ENCODE assay signal across 8 cellular contexts in the genomic region with DNA sequence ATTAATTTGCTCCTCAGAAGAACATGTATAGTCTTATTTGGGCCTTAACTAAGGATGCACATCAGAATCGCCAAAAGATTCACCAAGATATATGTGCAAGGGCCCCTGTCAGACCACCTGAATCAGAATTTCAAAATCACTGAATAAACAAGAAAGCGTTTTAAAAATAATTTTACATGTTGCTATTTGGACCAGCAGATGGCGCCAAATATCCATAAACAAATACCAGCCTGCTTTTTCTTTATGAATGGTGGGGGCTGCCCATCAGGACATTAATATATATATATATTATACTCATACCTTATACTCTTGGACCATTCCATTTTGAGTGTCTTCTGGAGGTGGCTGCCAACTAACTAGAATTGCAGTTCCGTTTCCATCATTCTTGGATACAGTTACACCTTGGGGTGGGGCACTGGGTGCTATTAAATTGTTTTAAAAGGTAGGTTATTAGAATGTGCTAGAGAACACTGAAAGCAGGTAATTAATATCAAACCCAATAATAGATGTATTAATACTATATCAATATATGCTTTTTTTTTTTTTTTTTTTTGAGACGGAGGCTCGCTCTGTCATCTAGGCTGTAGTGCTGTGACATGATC.
A peak's percentile ranks its signal among the peaks of the same experiment; 100 is the strongest.
DNase-seq lines count a peak whose midpoint lies in the region; ATAC-seq, FAIRE-seq and TF ChIP-seq lines count a peak whose summit lies in the region.

No MANE protein-coding gene starts in this region.

- DNase-seq in cardiac muscle cell (ENCODE audit: low read depth in 1 of 2, low spot score in 1 of 2) (peak; percentile 57 to 68), cardiac septum (ENCODE audit: low spot score) (no peak), astrocyte of the cerebellum (ENCODE audit: low read depth) (peak; percentile 49), HepG2 (ENCODE audit: low spot score) (peak; percentile 29)
- no peak for DNase-seq in stimulated activated CD4-positive, alpha-beta T cell treated with anti-CD3 and anti-CD28 coated beads, Interleukin-4, amount 100 ng/mL, for 1 hour

- no peak overlapping the region for H3K27ac ChIP-seq in cardiac muscle cell
- no peak overlapping the region for H3K27ac ChIP-seq in HepG2 (ENCODE audit: extremely low read length, insufficient read depth, low read length)

- no peaks in the 10 kb centered on the region for H4K20me1 ChIP-seq in HepG2 (ENCODE audit: insufficient read depth, low read length)

- ATAC-seq in HepG2 (no peak; the same call in 2 of the 3 replicates), GM18861 (IDR thresholded peaks at IDR 0.05; ENCODE audit: unreplicated experiment) (no peak), GM19463 (IDR thresholded peaks at IDR 0.05; ENCODE audit: unreplicated experiment) (no peak)

- no peak overlapping the region for H3K4me2 ChIP-seq in HepG2 (ENCODE audit: low read depth, low read length)

- WGBS in HepG2 (ENCODE audit: low lambda C conversion rate): 57% methylated on average over 6 of the region's 6 CpGs

- H3K4me3 ChIP-seq in cardiac muscle cell: no peak overlapping the region
- H3K4me3 ChIP-seq in astrocyte of the cerebellum (ENCODE audit: low read depth, low read length): no peak overlapping the region
- H3K4me3 ChIP-seq in HepG2 (replicated peaks in 1 of 3; ENCODE audit: insufficient read depth in 1 of 3, low read depth in 2 of 3, low read length in 3 of 3): no peak overlapping the region

- peak; percentile 49 for TF ChIP-seq CTCF in cardiac muscle cell (IDR thresholded peaks at IDR 0.05; ENCODE audit: low read depth, low read length)
- peak; percentile 50 for TF ChIP-seq CTCF in LNCAP (IDR thresholded peaks at IDR 0.05)
- TF ChIP-seq CTCF in astrocyte of the cerebellum (IDR thresholded peaks at IDR 0.05; ENCODE audit: low read depth, low read length, missing control alignments): peak; percentile 46
- peak; percentile 58 for TF ChIP-seq CTCF in HepG2 (CRISPR knock-in tag; IDR thresholded peaks at IDR 0.05)

- no peak for TF ChIP-seq POLR2A in HepG2 (IDR thresholded peaks at IDR 0.05; ENCODE audit: insufficient read depth in 1 of 2, low read depth in 2 of 2, low read length in 2 of 2)

- FAIRE-seq in HepG2 (lab: Jason Lieb, UNC): no peak

- TF ChIP-seq EP300 in HepG2 (IDR thresholded peaks at IDR 0.05; ENCODE audit: low read depth in 2 of 2, low read length in 2 of 2): no peak
- no peak for TF ChIP-seq EP300 in HepG2 (CRISPR knock-in tag; IDR thresholded peaks at IDR 0.05; ENCODE audit: borderline replicate concordance)

- POLR2A ChIA-PET in HepG2 (lab: Yijun Ruan, JAX): no interaction called here

- peaks cover 14% of the 10 kb centered on the region for H3K36me3 ChIP-seq in cardiac muscle cell
- H3K36me3 ChIP-seq in HepG2 (replicated peaks in 1 of 2; ENCODE audit: control insufficient read depth in 1 of 2, insufficient read depth in 2 of 2, low read length in 2 of 2): peaks cover 10 to 41% of the 10 kb centered on the region in 2 experiments; a peak in 4 of 5 replicates

- H3K9me3 ChIP-seq in cardiac muscle cell (ENCODE audit: low read depth) (no peaks in the 10 kb centered on the region), HepG2 (ENCODE audit: low read length) (no peaks in the 10 kb centered on the region)

- H3K9ac ChIP-seq in HepG2 (ENCODE audit: insufficient read depth, low read depth, low read length): no peak overlapping the region

- H3K79me2 ChIP-seq in HepG2 (ENCODE audit: insufficient read depth, low read length): no peaks in the 10 kb centered on the region

- no peak overlapping the region for H2AFZ ChIP-seq in HepG2 (ENCODE audit: low read length)

- TF ChIP-seq RAD21 in HepG2 (CRISPR knock-in tag; IDR thresholded peaks at IDR 0.05): peak; percentile 36

- H3K27me3 ChIP-seq in cardiac muscle cell (no peaks in the 10 kb centered on the region), HepG2 (ENCODE audit: control insufficient read depth in 1 of 2, insufficient read depth in 2 of 2, low read length in 2 of 2) (no peaks in the 10 kb centered on the region)

- intact Hi-C loops in cardiac septum (cut with DNase I) (loop anchor here (5.0 kb wide), 1 partner anchor 373 kb away; no protein-coding TSS in a partner anchor), HepG2 (cut with micrococcal nuclease; ENCODE audit: unreplicated experiment) (loop anchor here (1.0 kb wide), 2 partner anchors 329 to 373 kb away; no protein-coding TSS in a partner anchor)

- CTCF ChIA-PET in HepG2 (lab: Yijun Ruan, JAX; ENCODE audit: low intra/inter-chr PET ratio, low total read pairs): interaction anchor here (0.7 to 4.0 kb wide), 4 partner anchors 329 to 702 kb away, joined by 3 to 51 read pairs (median 6); no protein-coding TSS in a partner anchor

- in situ Hi-C loops in astrocyte of the cerebellum (cut with HindIII; ENCODE audit: low sequenced_read_pairs): loop anchor here (25.0 kb wide), 1 partner anchor 328 kb away; no protein-coding TSS in a partner anchor
- in situ Hi-C loops in HepG2 (cut with HindIII; ENCODE audit: extremely low pct_ligation_motif_present, low pct_unique_long_range_greater_than_20kb): loop anchor here (25.0 kb wide), 1 partner anchor 703 kb away; no protein-coding TSS in a partner anchor

- BruUV-seq in HepG2 (replicated peaks; lab: Mats Ljungman, UMichigan): no TSS peak

- H3K4me1 ChIP-seq in cardiac muscle cell (ENCODE audit: low read depth): no peaks in the 10 kb centered on the region
- no peaks in the 10 kb centered on the region for H3K4me1 ChIP-seq in HepG2 (ENCODE audit: insufficient read depth, low read length)

TF ChIP-seq in HepG2, 621 proteins besides CTCF, POLR2A, EP300 and RAD21 (continues in another document):
- TF ChIP-seq RBM22 (optimal IDR thresholded peaks at IDR 0.05; ENCODE audit: low read length) (no peak), FOXP1 (IDR thresholded peaks at IDR 0.05) (no peak), FOXP1 (CRISPR knock-in tag; IDR thresholded peaks at IDR 0.05) (no peak), ZSCAN12 (CRISPR knock-in tag; IDR thresholded peaks at IDR 0.05) (no peak), PRDM15 (CRISPR knock-in tag; IDR thresholded peaks at IDR 0.05) (no peak), STAG1 (CRISPR knock-in tag; IDR thresholded peaks at IDR 0.05) (peak; percentile 83), ZNF572 (CRISPR knock-in tag; IDR thresholded peaks at IDR 0.05) (no peak), FOXK2 (IDR thresholded peaks at IDR 0.05) (no peak), PAWR (CRISPR knock-in tag; IDR thresholded peaks at IDR 0.05; ENCODE audit: borderline replicate concordance) (no peak), ZNF274 (CRISPR knock-in tag; IDR thresholded peaks at IDR 0.05) (no peak), U2AF2 (IDR thresholded peaks at IDR 0.05; ENCODE audit: low read depth, low read length) (no peak), ESRRA (CRISPR knock-in tag; IDR thresholded peaks at IDR 0.05; ENCODE audit: low read depth) (no peak), AHR (CRISPR knock-in tag; IDR thresholded peaks at IDR 0.05) (no peak), NONO (IDR thresholded peaks at IDR 0.05) (no peak), NONO (CRISPR knock-in tag; conservative IDR thresholded peaks at IDR 0.05) (no peak), SNRNP70 (IDR thresholded peaks at IDR 0.05; ENCODE audit: low read depth, low read length) (no peak), ZFP36 (IDR thresholded peaks at IDR 0.05; ENCODE audit: borderline replicate concordance, low read depth, low read length, partially characterized antibody) (no peak)
- TF ChIP-seq, protein P1, sequence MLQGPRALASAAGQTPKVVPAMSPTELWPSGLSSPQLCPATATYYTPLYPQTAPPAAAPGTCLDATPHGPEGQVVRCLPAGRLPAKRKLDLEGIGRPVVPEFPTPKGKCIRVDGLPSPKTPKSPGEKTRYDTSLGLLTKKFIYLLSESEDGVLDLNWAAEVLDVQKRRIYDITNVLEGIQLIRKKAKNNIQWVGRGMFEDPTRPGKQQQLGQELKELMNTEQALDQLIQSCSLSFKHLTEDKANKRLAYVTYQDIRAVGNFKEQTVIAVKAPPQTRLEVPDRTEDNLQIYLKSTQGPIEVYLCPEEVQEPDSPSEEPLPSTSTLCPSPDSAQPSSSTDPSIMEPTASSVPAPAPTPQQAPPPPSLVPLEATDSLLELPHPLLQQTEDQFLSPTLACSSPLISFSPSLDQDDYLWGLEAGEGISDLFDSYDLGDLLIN (CRISPR knock-in tag; IDR thresholded peaks at IDR 0.05; ENCODE audit: borderline replicate concordance): no peak

Comparison
In these comparisons a context has a peak if more than half of its experiments do, and no peak if none do; other contexts are left out.
1. DNase-seq: peak in cardiac muscle cell (2 of 2), astrocyte of the cerebellum (single experiment) and HepG2 (single experiment); none in cardiac septum (single experiment) and stimulated activated CD4-positive, alpha-beta T cell treated with anti-CD3 and anti-CD28 coated beads, Interleukin-4, amount 100 ng/mL, for 1 hour (single experiment).
2. Peak in every context shown above with its lines, with median percentiles within 50 percentile points of each other: CTCF ChIP-seq.